ENCODE assay signal across 1 cellular context in genomic region chr7:118039963-118040489, GRCh38.
TF ChIP-seq lines count a peak whose summit lies in the region.

No MANE protein-coding gene starts in this region.

TF ChIP-seq in liver, 16 proteins besides CTCF, POLR2A, EP300 and RAD21 (continued from another document):
- peak; percentile 24 for TF ChIP-seq REST (IDR thresholded peaks at IDR 0.05)
